Comparison of ENCODE assay signal across 21 cellular contexts in the genomic region with DNA sequence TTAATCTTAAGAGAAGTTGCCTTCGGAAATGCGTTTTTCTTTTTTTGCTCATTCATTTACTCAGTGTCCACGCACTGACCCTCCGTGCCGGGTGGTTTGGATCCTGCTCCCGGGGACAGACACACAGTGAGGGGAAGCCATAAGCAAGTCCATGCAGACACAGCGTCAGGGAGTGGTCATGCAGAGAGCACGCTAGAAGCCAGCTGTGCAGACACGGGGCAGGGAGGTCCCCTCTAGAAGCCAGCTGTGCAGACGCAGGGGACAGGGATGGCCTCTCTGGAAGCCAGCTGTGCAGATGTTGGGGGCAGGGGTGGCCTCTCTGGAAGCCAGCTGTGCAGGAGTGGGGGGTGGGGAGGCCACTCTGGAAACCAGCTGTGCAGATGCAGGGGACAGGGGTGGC. TPM values are rescaled to one million over a fixed set of nuclear protein-coding genes. Genes with fewer than 3 reads are reported as not detected.
DNase-seq lines count a peak whose midpoint lies in the region; TF ChIP-seq lines count a peak whose summit lies in the region.
"Had no signal": no experiment of that assay in that cellular context is flagged by ENCODE, and none has a peak within 500 bp of the region (broad histone marks: within the 10 kb centered on the region; RNA-seq: fewer than 3 reads in every experiment).

No MANE protein-coding gene starts in this region.

- TF ChIP-seq CTCF in HEK293 (tag by site-specific recombination; IDR thresholded peaks at IDR 0.05) (no peak), brain (conservative IDR thresholded peaks at IDR 0.05) (no peak), nephron (IDR thresholded peaks at IDR 0.05; ENCODE audit: unreplicated experiment in 3 of 3) (no peak)

- no peaks in the 10 kb centered on the region for H3K36me3 Mint-ChIP-seq in brain
- no peaks in the 10 kb centered on the region for H3K36me3 Mint-ChIP-seq in nephron (ENCODE audit: low read depth)
- H3K36me3 Mint-ChIP-seq in activated T-cell treated with anti-CD3 and anti-CD28 coated beads, Interleukin-2, amount 50 U/mL, for 24 hours (ENCODE audit: low read depth) = peaks cover 15% of the 10 kb centered on the region
- H3K36me3 Mint-ChIP-seq: naive B cell had no signal

- H3K27me3 Mint-ChIP-seq in brain (peaks cover 2% of the 10 kb centered on the region), nephron (ENCODE audit: low read depth) (peaks cover 10% of the 10 kb centered on the region)
- H3K27me3 Mint-ChIP-seq in activated T-cell treated with anti-CD3 and anti-CD28 coated beads, Interleukin-2, amount 50 U/mL, for 24 hours = no peaks in the 10 kb centered on the region
- H3K27me3 Mint-ChIP-seq: naive B cell had no signal

- CTCF ChIA-PET in HEK293 (lab: Yijun Ruan, JAX) = interaction anchor here (0.7 kb wide), 1 partner anchor 96 kb away, joined by 3 read pairs; no protein-coding TSS in a partner anchor

- H3K4me3 Mint-ChIP-seq in brain (peak overlapping the region in 1 of 5 experiments; percentile 43), nephron (peak overlapping the region; percentile 19 to 41 (median 28))
- H3K4me3 Mint-ChIP-seq in activated T-cell treated with anti-CD3 and anti-CD28 coated beads, Interleukin-2, amount 50 U/mL, for 24 hours = no peak overlapping the region
- H3K4me3 Mint-ChIP-seq: endodermal cell; stimulated activated memory B cell treated with anti-CD40 and anti-IgM and Interleukin-4, amounts not matched to agents 10 μg/mL and 1 μg/mL and 100 μg/mL, for 72 hours; T-helper 1 cell treated with Interleukin-12 subunit alpha and Interleukin-12 subunit beta and Interleukin-4 antibody, amounts not matched to agents 30 μg/mL and 1 μg/mL, for 36 hours had no signal

- no peak overlapping the region for H3K27ac ChIP-seq in HEK293 (ENCODE audit: extremely low read depth, low read depth, low read length)
- H3K27ac ChIP-seq: Peyer's patch, SJSA1 had no signal

- H3K9me3 Mint-ChIP-seq in brain (peaks cover 0 to 2% (median 0%) of the 10 kb centered on the region in 5 experiments), nephron (no peaks in the 10 kb centered on the region)
- H3K9me3 Mint-ChIP-seq in activated T-cell treated with anti-CD3 and anti-CD28 coated beads, Interleukin-2, amount 50 U/mL, for 24 hours = no peaks in the 10 kb centered on the region
- H3K9me3 Mint-ChIP-seq: endodermal cell; naive B cell; stimulated activated memory B cell treated with anti-CD40 and anti-IgM and Interleukin-4, amounts not matched to agents 10 μg/mL and 1 μg/mL and 100 μg/mL, for 72 hours; T-helper 1 cell treated with Interleukin-12 subunit alpha and Interleukin-12 subunit beta and Interleukin-4 antibody, amounts not matched to agents 30 μg/mL and 1 μg/mL, for 36 hours had no signal

- DNase-seq in AG20443 (ENCODE audit: low spot score) = peak; percentile 40
- no peak for DNase-seq in activated T-cell treated with anti-CD3 and anti-CD28 coated beads, Interleukin-2, amount 50 U/mL, for 1 hour
- DNase-seq in T1000 (lab: John Stamatoyannopoulos, UW) = no peak
- no peak for DNase-seq in activated T-cell treated with anti-CD3 and anti-CD28 coated beads, Interleukin-2, amount 50 U/mL, for 24 hours
- DNase-seq: activated CD4-positive, alpha-beta T cell treated with anti-CD3 and anti-CD28 coated beads for 48 hours; activated naive CD4-positive, alpha-beta T cell treated with anti-CD3 and anti-CD28 coated beads, Interleukin-2, amount 50 U/mL, for 16 hours; endodermal cell; GDM1; GOT3; kidney glomerular epithelial cell; naive B cell; NCI-H1436 treated with DMSO at 0.1 percent for 48 hours; NCI-H524 treated with DMSO at 0.1 percent for 48 hours; stimulated activated CD4-positive, alpha-beta T cell treated with anti-CD3 and anti-CD28 coated beads, Interleukin-4, amount 100 ng/mL, for 1 hour had no signal

- no peaks in the 10 kb centered on the region for H3K9me3 ChIP-seq in HEK293 (ENCODE audit: control insufficient read depth, insufficient read depth, low read depth, low read length)
- H3K9me3 ChIP-seq: Peyer's patch, SJSA1 had no signal

- no peaks in the 10 kb centered on the region for H3K4me1 ChIP-seq in HEK293 (ENCODE audit: control insufficient read depth, insufficient read depth, low read length)

- POLR2A ChIA-PET in HEK293 (lab: Yijun Ruan, JAX) = interaction anchor here (0.8 kb wide), 1 partner anchor 39 kb away, joined by 3 read pairs; no protein-coding TSS in a partner anchor

- no peak overlapping the region for H3K4me3 ChIP-seq in HEK293 (ENCODE audit: low read depth, low read length)
- H3K4me3 ChIP-seq: Peyer's patch, SJSA1 had no signal

- peaks cover 0 to 16% of the 10 kb centered on the region in 2 experiments; a peak in 2 of 3 replicates for H3K36me3 ChIP-seq in HEK293 (ENCODE audit: control insufficient read depth in 2 of 2, insufficient read depth in 1 of 2, low read length in 2 of 2)
- H3K36me3 ChIP-seq: Peyer's patch had no signal

- H3K4me1 Mint-ChIP-seq in brain (peaks cover 38% of the 10 kb centered on the region), nephron (peaks cover 22% of the 10 kb centered on the region)
- H3K4me1 Mint-ChIP-seq in activated T-cell treated with anti-CD3 and anti-CD28 coated beads, Interleukin-2, amount 50 U/mL, for 24 hours (ENCODE audit: low read depth) = peaks cover 14% of the 10 kb centered on the region

- peak overlapping the region in 4 of 5 experiments; percentile 55 to 74 (median 67) for H3K27ac Mint-ChIP-seq in brain
- H3K27ac Mint-ChIP-seq in nephron = peak overlapping the region in 2 of 3 experiments; percentile 31 to 36
- no peak overlapping the region for H3K27ac Mint-ChIP-seq in activated T-cell treated with anti-CD3 and anti-CD28 coated beads, Interleukin-2, amount 50 U/mL, for 24 hours
- H3K27ac Mint-ChIP-seq: endodermal cell; naive B cell; stimulated activated memory B cell treated with anti-CD40 and anti-IgM and Interleukin-4, amounts not matched to agents 10 μg/mL and 1 μg/mL and 100 μg/mL, for 72 hours; T-helper 1 cell treated with Interleukin-12 subunit alpha and Interleukin-12 subunit beta and Interleukin-4 antibody, amounts not matched to agents 30 μg/mL and 1 μg/mL, for 36 hours had no signal

TF ChIP-seq in HEK293, 187 proteins besides CTCF, POLR2A, EP300 and RAD21:
- peak; percentile 94 for TF ChIP-seq ZIC2 (tag by site-specific recombination; IDR thresholded peaks at IDR 0.05)
- no peak for TF ChIP-seq KLF8 (tag by site-specific recombination; IDR thresholded peaks at IDR 0.05)

RNA-seq across cellular contexts. Expression of gene GAA, which starts 4.8 kb away (rescaled TPM):
- 99.7 TPM for polyA plus RNA-seq in brain (ENCODE audit: insufficient read depth, low read depth, low replicate concordance)

RNA-seq across cellular contexts. Expression of gene EIF4A3, which starts 40.8 kb away (rescaled TPM):
- 155 TPM for polyA plus RNA-seq in brain (ENCODE audit: insufficient read depth, low read depth, low replicate concordance)
